Comparison of ENCODE assay signal across 1 cellular context in genomic region chr9:133340256-133340655, GRCh38.
TF ChIP-seq lines count a peak whose summit lies in the region.

No MANE protein-coding gene starts in this region.

TF ChIP-seq in HepG2, 621 proteins besides CTCF, POLR2A, EP300 and RAD21:
- TF ChIP-seq POLR2G (IDR thresholded peaks at IDR 0.05; ENCODE audit: low read depth, low read length) (no peak), ZNF263 (CRISPR knock-in tag; IDR thresholded peaks at IDR 0.05) (peak; percentile 67), ZNF773 (CRISPR knock-in tag; IDR thresholded peaks at IDR 0.05; ENCODE audit: borderline replicate concordance) (no peak)
